ENCODE assay signal across 8 cellular contexts in genomic region chr6:31582230-31582601, GRCh38. TPM values are rescaled to one million over a fixed set of nuclear protein-coding genes. Genes with fewer than 3 reads are reported as not detected.
DNase-seq lines count a peak whose midpoint lies in the region; ATAC-seq and TF ChIP-seq lines count a peak whose summit lies in the region.

TSS of gene LTB (minus strand) at chr6:31582424. CDS start at chr6:31582417, 7 bp downstream.

- H3K4me3 ChIP-seq in HEK293 (ENCODE audit: low read depth, low read length) (peak within 1 kb of the TSS; percentile 44), esophagus squamous epithelium (peak within 1 kb of the TSS; percentile 53 to 84 (median 77)), rectal smooth muscle tissue (ENCODE audit: low read length) (peak within 1 kb of the TSS; percentile 97)

- peaks cover 0 to 14% (median 0%) of the 10 kb centered on the region in 4 donors for H3K27me3 ChIP-seq in esophagus squamous epithelium
- H3K27me3 ChIP-seq in rectal smooth muscle tissue (ENCODE audit: control insufficient read depth, insufficient read depth, low read length): no peaks in the 10 kb centered on the region

- DNase-seq in activated CD4-positive, alpha-beta T cell treated with anti-CD3 and anti-CD28 coated beads, Interleukin-2, amount 50 U/mL, for 48 hours: peak; percentile 46 to 50
- DNase-seq in esophagus squamous epithelium (lab: John Stamatoyannopoulos, UW) (no peak), NCI-H1694 treated with DMSO at 0.1 percent for 48 hours (lab: John Stamatoyannopoulos, UW) (no peak)

- H3K4me1 ChIP-seq in HEK293 (ENCODE audit: control insufficient read depth, insufficient read depth, low read length) (peaks cover 4% of the 10 kb centered on the region; the same call in 1 of the 2 replicates), esophagus squamous epithelium (peaks cover 16 to 45% (median 23%) of the 10 kb centered on the region in 3 donors), rectal smooth muscle tissue (ENCODE audit: control insufficient read depth, insufficient read depth, low read length) (no peaks in the 10 kb centered on the region)

- POLR2A ChIA-PET in HEK293 (lab: Yijun Ruan, JAX): interaction anchor here (0.9 to 1.5 kb wide), 5 partner anchors 8 to 245 kb away, joined by 3 to 6 read pairs (median 4); partner anchors contain the start of genes DDX39B, HSPA1B and PRRC2A

- ATAC-seq in HG02840 (IDR thresholded peaks at IDR 0.05; ENCODE audit: low FRiP score, unreplicated experiment): no peak
- ATAC-seq in GM21423 (IDR thresholded peaks at IDR 0.05; ENCODE audit: unreplicated experiment): no peak
- no peak for ATAC-seq in HG02610 (IDR thresholded peaks at IDR 0.05; ENCODE audit: unreplicated experiment)

- peak in 1 of 4 donors; percentile 10 for TF ChIP-seq POLR2A in esophagus squamous epithelium (IDR thresholded peaks at IDR 0.05)

- WGBS in esophagus squamous epithelium, 2 donors: no CpG with 5 or more reads among the region's 3 CpGs

- no peak within 1 kb of the TSS for H3K27ac ChIP-seq in HEK293 (ENCODE audit: extremely low read depth, low read depth, low read length)
- peak within 1 kb of the TSS; percentile 71 to 88 (median 84) for H3K27ac ChIP-seq in esophagus squamous epithelium
- peak within 1 kb of the TSS; percentile 86 for H3K27ac ChIP-seq in rectal smooth muscle tissue (ENCODE audit: low read depth, low read length)

- intact Hi-C loops in esophagus squamous epithelium (cut with DNase I): no loop called here

- no peak for TF ChIP-seq CTCF in HEK293 (tag by site-specific recombination; IDR thresholded peaks at IDR 0.05)
- no peak for TF ChIP-seq CTCF in esophagus squamous epithelium (IDR thresholded peaks at IDR 0.05)

- CTCF ChIA-PET in HEK293 (lab: Yijun Ruan, JAX): interaction anchor here (0.6 to 18.7 kb wide), 10 partner anchors 8 to 1299 kb away, joined by 3 to 518 read pairs (median 6); partner anchors contain the start of genes ATP6V1G2, LTA, NCR3 and NFKBIL1

- H3K9ac ChIP-seq in rectal smooth muscle tissue (ENCODE audit: low read length): peak within 1 kb of the TSS; percentile 97

- H3K36me3 ChIP-seq in HEK293 (ENCODE audit: control insufficient read depth in 2 of 2, insufficient read depth in 1 of 2, low read length in 2 of 2): no peaks in the 10 kb centered on the region
- no peaks in the 10 kb centered on the region for H3K36me3 ChIP-seq in esophagus squamous epithelium
- H3K36me3 ChIP-seq in rectal smooth muscle tissue (ENCODE audit: control insufficient read depth, insufficient read depth, low read length): no peaks in the 10 kb centered on the region

- H3K9me3 ChIP-seq in HEK293 (ENCODE audit: control insufficient read depth, insufficient read depth, low read depth, low read length) (no peaks in the 10 kb centered on the region), esophagus squamous epithelium (no peaks in the 10 kb centered on the region)

TF ChIP-seq in HEK293, 187 proteins besides CTCF, POLR2A, EP300 and RAD21 (continues in another document):
- no peak for TF ChIP-seq REST (tag by site-specific recombination; IDR thresholded peaks at IDR 0.05)
- TF ChIP-seq ZFP69B (tag by site-specific recombination; IDR thresholded peaks at IDR 0.05): no peak
- no peak for TF ChIP-seq KLF7 (tag by site-specific recombination; IDR thresholded peaks at IDR 0.05; ENCODE audit: borderline replicate concordance)
- no peak for TF ChIP-seq GLI4 (tag by site-specific recombination; IDR thresholded peaks at IDR 0.05)
- no peak for TF ChIP-seq ZNF518A (tag by site-specific recombination; conservative IDR thresholded peaks at IDR 0.05; ENCODE audit: low read depth)
- no peak for TF ChIP-seq ZNF48 (tag by site-specific recombination; IDR thresholded peaks at IDR 0.05)
- TF ChIP-seq ZNF677 (tag by site-specific recombination; IDR thresholded peaks at IDR 0.05): no peak
- TF ChIP-seq ZNF449 (tag by site-specific recombination; IDR thresholded peaks at IDR 0.05): no peak
- no peak for TF ChIP-seq MZF1 (tag by site-specific recombination; IDR thresholded peaks at IDR 0.05; ENCODE audit: borderline replicate concordance)
- no peak for TF ChIP-seq ZNF404 (tag by site-specific recombination; IDR thresholded peaks at IDR 0.05)
- TF ChIP-seq ZNF626 (tag by site-specific recombination; IDR thresholded peaks at IDR 0.05): no peak
- no peak for TF ChIP-seq ZNF624 (tag by site-specific recombination; IDR thresholded peaks at IDR 0.05)

RNA-seq across cellular contexts. Expression of gene LTB, which starts in this region (rescaled TPM):
- total RNA-seq in esophagus squamous epithelium: 1 to 10 TPM in 2 of 4 donors, under 1 TPM in 2; 0.53 to 2.3 (median 1.1) TPM

Comparison
In these comparisons a context has a peak if more than half of its experiments do, and no peak if none do; other contexts are left out.
1. H3K4me3 ChIP-seq: peak in every context shown above with its lines; median percentile 97 in rectal smooth muscle tissue; 77 in esophagus squamous epithelium; 44 in HEK293.
2. DNase-seq: peak in activated CD4-positive, alpha-beta T cell treated with anti-CD3 and anti-CD28 coated beads, Interleukin-2, amount 50 U/mL, for 48 hours (2 of 2); none in esophagus squamous epithelium (single experiment) and NCI-H1694 treated with DMSO at 0.1 percent for 48 hours (single experiment).